Comparison of ENCODE assay signal across 11 cellular contexts in the genomic region with DNA sequence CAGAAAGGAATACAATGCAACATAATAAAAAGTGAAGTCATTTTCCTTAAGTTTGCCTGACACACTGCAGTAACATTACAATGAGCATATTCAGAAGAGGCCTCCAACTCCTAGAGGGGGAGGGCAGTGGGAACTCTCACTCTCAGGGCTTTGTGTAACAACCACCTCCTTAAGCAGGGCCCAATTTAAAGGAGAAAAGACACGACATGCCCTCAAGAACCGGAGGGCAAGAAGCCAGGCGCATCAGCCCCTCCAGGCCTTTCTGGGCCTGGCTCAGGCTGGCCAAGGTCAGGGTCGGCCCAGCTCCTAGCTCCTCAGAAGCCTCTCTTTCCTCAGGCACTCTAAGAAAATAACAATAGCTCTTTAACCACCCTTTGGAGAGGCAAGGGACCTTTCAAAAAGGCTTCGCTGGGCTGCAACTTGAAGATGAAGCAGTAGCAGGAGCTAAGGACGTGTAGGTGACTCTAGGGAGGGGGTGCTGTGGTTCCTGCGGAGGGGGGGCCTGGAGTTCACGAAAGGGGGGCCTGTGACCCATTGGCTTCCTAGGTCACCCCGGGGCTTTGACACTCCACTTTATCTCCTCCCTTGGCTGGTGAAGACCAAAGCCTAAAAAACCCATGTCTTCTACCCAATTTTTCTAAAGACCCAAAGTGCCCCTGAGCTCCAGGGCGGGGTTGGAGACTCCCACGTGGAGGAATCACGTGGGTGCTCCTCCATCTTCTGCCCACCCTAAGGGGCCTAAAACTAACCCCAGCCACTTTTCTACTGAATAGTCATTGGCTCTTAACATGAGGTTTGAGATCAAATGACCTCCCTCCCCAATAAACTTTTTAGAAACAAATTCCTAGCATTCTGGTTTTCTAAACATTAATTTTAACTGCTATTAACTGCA. TPM values are rescaled to one million over a fixed set of nuclear protein-coding genes. Genes with fewer than 3 reads are reported as not detected.
DNase-seq lines count a peak whose midpoint lies in the region; ATAC-seq, FAIRE-seq and TF ChIP-seq lines count a peak whose summit lies in the region.
"Had no signal": no experiment of that assay in that cellular context is flagged by ENCODE, and none has a peak within 500 bp of the region (broad histone marks: within the 10 kb centered on the region; RNA-seq: fewer than 3 reads in every experiment).

No MANE protein-coding gene starts in this region.

- TF ChIP-seq CTCF in CD4-positive, alpha-beta T cell (IDR thresholded peaks at IDR 0.05) = no peak
- TF ChIP-seq CTCF in HL-60 (IDR thresholded peaks at IDR 0.05; ENCODE audit: insufficient read depth, low read length) = no peak
- no peak for TF ChIP-seq CTCF in astrocyte (IDR thresholded peaks at IDR 0.05; ENCODE audit: insufficient read depth, low read depth, low read length)
- TF ChIP-seq CTCF in mesothelial cell of epicardium (IDR thresholded peaks at IDR 0.05; ENCODE audit: unreplicated experiment) = no peak

- POLR2A ChIA-PET in CD4-positive, alpha-beta T cell (lab: Charles Lee) = interaction anchor here (0.9 to 2.3 kb wide), 2 partner anchors 9 to 14 kb away, joined by 3 to 8 read pairs; partner anchors contain the start of gene SERTAD2

- FAIRE-seq in astrocyte (lab: Jason Lieb, UNC) = no peak
- FAIRE-seq: GM18507 had no signal

- peak overlapping the region; percentile 14 for H3K4me3 Mint-ChIP-seq in CD4-positive, alpha-beta T cell
- H3K4me3 Mint-ChIP-seq in astrocyte (ENCODE audit: unreplicated experiment) (peak overlapping the region; percentile 64), mesothelial cell of epicardium (no peak overlapping the region)

- H4K20me1 ChIP-seq in astrocyte (ENCODE audit: insufficient read depth, low read length) = peaks cover 86% of the 10 kb centered on the region

- H3K27me3 ChIP-seq in CD4-positive, alpha-beta T cell (ENCODE audit: control insufficient read depth, insufficient read depth, low read length) = no peaks in the 10 kb centered on the region
- H3K27me3 ChIP-seq in HL-60 (ENCODE audit: insufficient read depth, poor library complexity, severe bottlenecking) (no peaks in the 10 kb centered on the region), astrocyte (ENCODE audit: insufficient read depth, low read length) (no peaks in the 10 kb centered on the region)

- H3K4me3 ChIP-seq in HL-60 (replicated peaks; ENCODE audit: insufficient read depth, low read length) = no peak overlapping the region
- no peak overlapping the region for H3K4me3 ChIP-seq in astrocyte (ENCODE audit: insufficient read depth, low read depth, low read length)

- H3K4me1 ChIP-seq in astrocyte (ENCODE audit: insufficient read depth, low read length) = peaks cover 28% of the 10 kb centered on the region

- no peak overlapping the region for H3K27ac ChIP-seq in CD4-positive, alpha-beta T cell (ENCODE audit: low read depth, low read length)
- H3K27ac ChIP-seq in HL-60 (replicated peaks) = peak overlapping the region; percentile 91
- H3K27ac ChIP-seq in astrocyte (ENCODE audit: low read depth, low read length) = no peak overlapping the region

- no peak for DNase-seq in CD4-positive, alpha-beta T cell
- no peak for DNase-seq in HL-60 (ENCODE audit: low read depth in 1 of 2, low spot score in 1 of 2)
- no peak for DNase-seq in astrocyte (ENCODE audit: low read depth)
- no peak for DNase-seq in mesothelial cell of epicardium (ENCODE audit: low spot score in 2 of 2, unreplicated experiment in 2 of 2)
- DNase-seq in midbrain (lab: John Stamatoyannopoulos, UW) = no peak
- DNase-seq: Caco-2, NCI-H1417 treated with DMSO at 0.1 percent for 48 hours had no signal

- no peak overlapping the region for H3K9ac ChIP-seq in astrocyte (ENCODE audit: low read length)

- H3K27ac Mint-ChIP-seq in CD4-positive, alpha-beta T cell = peak overlapping the region; percentile 74
- peak overlapping the region; percentile 86 for H3K27ac Mint-ChIP-seq in astrocyte (ENCODE audit: unreplicated experiment)
- peak overlapping the region; percentile 85 for H3K27ac Mint-ChIP-seq in mesothelial cell of epicardium

- peaks cover 25% of the 10 kb centered on the region for H3K36me3 Mint-ChIP-seq in CD4-positive, alpha-beta T cell (ENCODE audit: low read depth)
- H3K36me3 Mint-ChIP-seq in astrocyte (ENCODE audit: low read depth, unreplicated experiment) (peaks cover 9% of the 10 kb centered on the region), mesothelial cell of epicardium (peaks cover 9% of the 10 kb centered on the region)

- H3K9me3 ChIP-seq in CD4-positive, alpha-beta T cell (ENCODE audit: control insufficient read depth, low read length) = no peaks in the 10 kb centered on the region
- no peaks in the 10 kb centered on the region for H3K9me3 ChIP-seq in astrocyte (ENCODE audit: insufficient read depth, low read depth, low read length)
- H3K9me3 ChIP-seq: Caco-2 had no signal

- peaks cover 7% of the 10 kb centered on the region for H3K36me3 ChIP-seq in astrocyte (ENCODE audit: insufficient read depth, low read length)

- no peak overlapping the region for H3K4me2 ChIP-seq in astrocyte (ENCODE audit: low read length)

- ATAC-seq in CD4-positive, alpha-beta T cell (ENCODE audit: poor library complexity) = no peak
- ATAC-seq in GM21390 (IDR thresholded peaks at IDR 0.05; ENCODE audit: unreplicated experiment) = no peak
- no peak for ATAC-seq in HG03460 (IDR thresholded peaks at IDR 0.05; ENCODE audit: unreplicated experiment)
- ATAC-seq in GM21717 (IDR thresholded peaks at IDR 0.05; ENCODE audit: unreplicated experiment) = no peak

- CTCF ChIA-PET in CD4-positive, alpha-beta T cell (lab: Charles Lee) = interaction anchor here (1.0 to 1.2 kb wide), 2 partner anchors 9 to 53 kb away, joined by 3 read pairs; no protein-coding TSS in a partner anchor

- H2AFZ ChIP-seq in astrocyte (ENCODE audit: low read depth, low read length) = no peak overlapping the region

- intact Hi-C loops in CD4-positive, alpha-beta T cell (cut with DNase I, micrococcal nuclease) = loop anchor here in 1 of 2 experiments (5.0 kb wide), 1 partner anchor 308 kb away; no protein-coding TSS in a partner anchor

- H3K27me3 Mint-ChIP-seq in CD4-positive, alpha-beta T cell = no peaks in the 10 kb centered on the region
- H3K27me3 Mint-ChIP-seq in astrocyte (ENCODE audit: low read depth, unreplicated experiment) = no peaks in the 10 kb centered on the region
- H3K27me3 Mint-ChIP-seq in mesothelial cell of epicardium (ENCODE audit: low read depth) = no peaks in the 10 kb centered on the region

- H3K4me1 Mint-ChIP-seq in CD4-positive, alpha-beta T cell (ENCODE audit: low read depth) = peaks cover 94% of the 10 kb centered on the region
- H3K4me1 Mint-ChIP-seq in astrocyte (ENCODE audit: low read depth, unreplicated experiment) = peaks cover 71% of the 10 kb centered on the region
- peaks cover 90% of the 10 kb centered on the region for H3K4me1 Mint-ChIP-seq in mesothelial cell of epicardium

- H3K9me3 Mint-ChIP-seq in CD4-positive, alpha-beta T cell = no peaks in the 10 kb centered on the region
- H3K9me3 Mint-ChIP-seq in astrocyte (ENCODE audit: unreplicated experiment) (no peaks in the 10 kb centered on the region), mesothelial cell of epicardium (no peaks in the 10 kb centered on the region)

- peaks cover 99% of the 10 kb centered on the region for H3K79me2 ChIP-seq in astrocyte (ENCODE audit: insufficient read depth, low read length)

RNA-seq across cellular contexts. Expression of gene SERTAD2, which starts 13.3 kb away (rescaled TPM):
- 10 to 100 TPM; 50.5 to 54.1 TPM for total RNA-seq in CD4-positive, alpha-beta T cell
- 39.9 and 42.2 TPM in 2 replicates for total RNA-seq in astrocyte
- 39.1 to 42.2 TPM (median 41.5 TPM) in 3 replicates for total RNA-seq in mesothelial cell of epicardium
